ENCODE assay signal across 10 cellular contexts in the genomic region with DNA sequence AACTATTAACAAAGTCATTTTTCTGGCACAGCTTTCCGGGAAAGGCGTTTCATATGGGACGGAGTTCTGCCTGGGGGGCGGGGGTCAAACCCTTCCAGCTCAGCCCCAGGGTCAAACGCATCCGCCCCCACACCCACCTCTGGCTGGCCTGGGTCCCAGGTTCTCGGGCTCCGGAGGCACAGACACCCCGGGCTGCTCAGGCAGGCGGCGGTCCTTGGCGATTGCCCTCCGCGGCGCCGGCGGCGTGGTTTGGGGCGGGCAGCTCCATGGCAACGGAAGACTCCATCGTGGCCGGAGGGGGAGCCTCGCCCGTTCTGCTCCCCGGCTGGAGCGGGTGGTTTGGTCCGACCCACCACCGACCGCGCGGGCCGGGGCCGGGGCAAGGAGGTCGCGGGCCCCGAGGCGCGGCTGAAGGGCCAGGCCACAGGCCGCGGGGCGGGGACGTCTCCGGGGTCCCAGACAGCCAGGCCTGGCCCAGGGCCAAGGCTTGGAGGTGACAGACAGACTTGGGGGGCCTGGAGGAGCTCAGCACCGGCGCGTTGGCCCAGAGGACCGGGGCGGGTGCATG. TPM values are rescaled to one million over a fixed set of nuclear protein-coding genes. Genes with fewer than 3 reads are reported as not detected.
DNase-seq lines count a peak whose midpoint lies in the region; ATAC-seq lines count a peak whose summit lies in the region.
"Had no signal": no experiment of that assay in that cellular context is flagged by ENCODE, and none has a peak within 500 bp of the region (broad histone marks: within the 10 kb centered on the region; RNA-seq: fewer than 3 reads in every experiment).

A gene with protein sequence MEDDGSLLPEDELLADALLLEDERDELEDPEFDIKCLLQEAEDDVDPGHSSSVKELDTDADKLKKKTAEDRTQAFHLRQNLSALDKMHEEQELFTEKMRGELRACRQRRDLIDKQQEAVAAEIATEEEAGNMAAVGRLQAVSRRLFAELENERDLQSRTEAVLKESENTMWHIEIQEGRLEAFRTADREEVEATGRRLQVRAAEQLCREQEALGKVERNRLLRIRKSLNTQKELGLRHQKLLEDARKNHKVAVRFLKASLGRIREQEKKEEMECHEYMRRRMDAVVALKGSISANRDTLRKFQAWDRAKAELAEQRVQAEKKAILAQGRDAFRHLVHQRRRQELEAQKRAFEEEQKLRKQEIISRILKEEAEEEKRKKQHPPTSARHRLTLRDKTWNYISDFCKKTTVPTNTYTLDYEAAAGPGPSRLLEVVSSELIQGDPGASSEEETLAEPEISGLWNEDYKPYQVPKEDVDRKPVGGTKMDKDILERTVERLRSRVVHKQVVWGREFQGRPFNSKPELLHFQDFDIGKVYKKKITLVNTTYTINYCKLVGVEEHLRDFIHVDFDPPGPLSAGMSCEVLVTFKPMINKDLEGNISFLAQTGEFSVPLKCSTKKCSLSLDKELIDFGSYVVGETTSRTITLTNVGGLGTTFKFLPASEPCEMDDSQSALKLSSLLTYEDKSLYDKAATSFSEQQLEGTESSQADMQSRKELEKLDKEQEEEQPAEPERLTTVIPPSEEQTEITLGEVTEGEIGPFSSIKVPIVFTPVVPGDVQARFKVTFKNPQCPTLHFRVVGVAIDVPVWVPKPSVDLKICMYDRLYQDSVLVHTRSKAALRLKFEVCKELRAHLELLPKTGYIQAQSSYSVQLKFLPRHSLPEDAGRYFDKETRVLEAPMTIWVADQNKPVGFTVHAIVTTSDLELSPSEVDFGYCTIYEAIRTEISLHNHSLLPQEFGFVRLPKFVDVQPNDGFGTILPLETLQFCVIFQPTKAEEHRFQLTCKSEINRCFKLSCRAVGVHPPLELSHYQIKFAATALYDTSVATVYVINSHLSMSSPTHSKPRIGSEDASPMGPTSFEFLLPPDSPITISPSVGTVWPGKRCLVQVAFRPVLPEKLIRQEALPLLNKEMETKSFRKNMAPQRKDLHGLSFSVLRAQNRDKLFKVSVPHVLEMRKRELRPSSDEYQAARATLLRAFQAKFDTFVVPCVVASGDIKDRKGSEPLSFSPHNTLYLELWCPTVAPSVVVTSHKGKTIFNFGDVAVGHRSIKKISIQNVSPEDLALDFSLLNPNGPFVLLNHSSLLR (N-terminal part only) (minus strand): TSS at position 223 of the 568 bp plus-strand sequence. CDS start 12,830 bp downstream, outside the sequence.

- H3K23ac ChIP-seq in trophoblast cell (ENCODE audit: low read length), result no peak within 1 kb of the TSS

- peak; percentile 91 for DNase-seq in DMS 273 (lab: John Stamatoyannopoulos, UW; ENCODE audit: unreplicated experiment)
- no peak for DNase-seq in DMS 273 treated with DMSO at 0.1 percent for 48 hours (lab: John Stamatoyannopoulos, UW)
- peak; percentile 29 for DNase-seq in NCI-H460 (ENCODE audit: extremely low read depth, low read depth)
- peak; percentile 16 for DNase-seq in fibroblast of the conjunctiva (ENCODE audit: low read depth)
- peak in 1 of 2 donors; percentile 57 for DNase-seq in trophoblast cell
- no peak for DNase-seq in T-helper 9 cell

- peaks cover 8 to 15% of the 10 kb centered on the region in 2 experiments for H3K4me1 ChIP-seq in trophoblast cell (ENCODE audit: control insufficient read depth in 1 of 2, insufficient read depth in 2 of 2, low read length in 2 of 2)

- peak within 1 kb of the TSS; percentile 55 for H4K12ac ChIP-seq in trophoblast cell (ENCODE audit: low read depth, low read length)

- no peak within 1 kb of the TSS for H3K9ac ChIP-seq in trophoblast cell (ENCODE audit: low read length)

- H3K14ac ChIP-seq in trophoblast cell (ENCODE audit: low read length), result no peak within 1 kb of the TSS

- H2AK5ac ChIP-seq in trophoblast cell (ENCODE audit: low read length), result no peak within 1 kb of the TSS

- H3K18ac ChIP-seq in trophoblast cell (ENCODE audit: low read length), result no peak within 1 kb of the TSS

- peak within 1 kb of the TSS; percentile 64 for H3K4me2 ChIP-seq in trophoblast cell (ENCODE audit: low read length)

- H4K91ac ChIP-seq in trophoblast cell (ENCODE audit: low read depth, low read length), result peak within 1 kb of the TSS; percentile 43

- peak within 1 kb of the TSS; percentile 53 for H2BK120ac ChIP-seq in trophoblast cell (ENCODE audit: insufficient read depth, low read length, poor library complexity)

- H3K36me3 ChIP-seq in trophoblast cell (ENCODE audit: control insufficient read depth in 1 of 2, insufficient read depth in 2 of 2, low read length in 2 of 2), result no peaks in the 10 kb centered on the region

- H3K4me3 ChIP-seq in trophoblast cell (ENCODE audit: low read depth, low read length), result peak within 1 kb of the TSS; percentile 7

- peak within 1 kb of the TSS; percentile 85 for H4K8ac ChIP-seq in trophoblast cell (ENCODE audit: low read depth, low read length)

- peaks cover 4% of the 10 kb centered on the region for H3K79me1 ChIP-seq in trophoblast cell (ENCODE audit: low read length)

- H3K4ac ChIP-seq in trophoblast cell (ENCODE audit: low read depth, low read length), result no peak within 1 kb of the TSS

- no peak within 1 kb of the TSS for H2BK5ac ChIP-seq in trophoblast cell (ENCODE audit: low read depth, low read length, poor library complexity)

- no peaks in the 10 kb centered on the region for H3K79me2 ChIP-seq in trophoblast cell (ENCODE audit: control insufficient read depth, insufficient read depth, low read length, poor library complexity)

- H2BK12ac ChIP-seq in trophoblast cell (ENCODE audit: low read length), result peak within 1 kb of the TSS; percentile 44

- no peak for ATAC-seq in GM19463 (IDR thresholded peaks at IDR 0.05; ENCODE audit: unreplicated experiment)
- no peak for ATAC-seq in GM18517 (IDR thresholded peaks at IDR 0.05; ENCODE audit: unreplicated experiment)

- H3K9me3 ChIP-seq in trophoblast cell (ENCODE audit: insufficient read depth, low read depth, low read length), result no peaks in the 10 kb centered on the region

- H2AFZ ChIP-seq in trophoblast cell (ENCODE audit: insufficient read depth, low read length, poor library complexity), result peak within 1 kb of the TSS; percentile 64

- no peaks in the 10 kb centered on the region for H3K27me3 ChIP-seq in trophoblast cell (ENCODE audit: insufficient read depth, low read length)

- H3K27ac ChIP-seq in trophoblast cell (ENCODE audit: low read depth, low read length), result no peak within 1 kb of the TSS
- H3K27ac ChIP-seq: 22Rv1 had no signal

- no CpG with 5 or more reads among the region's 48 CpGs for WGBS in trophoblast cell (ENCODE audit: extremely low coverage, insufficient coverage, insufficient read length)

RNA-seq across cellular contexts. Expression of the gene that starts here (rescaled TPM):
- total RNA-seq in NCI-H460 (2014; rRNA removed; shearing (Covaris generic)), result not detected in 2 replicates
- polyA plus RNA-seq in NCI-H460 (2014; cell fraction: nucleus; rRNA removed), result not detected in 2 replicates
- 0.03 and 0.15 TPM in 2 replicates for polyA plus RNA-seq in trophoblast cell (2013)
- total RNA-seq: SK-MEL-5 had no signal

Comparison
In these comparisons a context has a peak if more than half of its experiments do, and no peak if none do; other contexts are left out.
1. DNase-seq: peak in DMS 273 (single experiment) and fibroblast of the conjunctiva (single experiment); none in DMS 273 treated with DMSO at 0.1 percent for 48 hours (single experiment) and T-helper 9 cell (single experiment).
2. Peak in DNase-seq in NCI-H460; RNA of the gene not detected or under 1 TPM.